34 cellular contexts compared by ENCODE assay signal in genomic region chr13:76319921-76320320, GRCh38.
"Had no signal": no experiment of that assay in that cellular context is flagged by ENCODE, and none has a peak within 500 bp of the region (broad histone marks: within the 10 kb centered on the region; RNA-seq: fewer than 3 reads in every experiment).

No MANE protein-coding gene starts in this region.

- DNase-seq: Karpas-422, Kasumi-1, KBM-7, KG1, MG63, MM.1S, MV-4-11, NCI-H1048, NCI-H1092, NCI-H1092 treated with DMSO at 0.1 percent for 48 hours, NCI-H1105, NCI-H1105 treated with DMSO at 0.1 percent for 48 hours, NCI-H1417, NCI-H1417 treated with DMSO at 0.1 percent for 48 hours, NCI-H1436, NCI-H1436 treated with DMSO at 0.1 percent for 48 hours, NCI-H146, NCI-H1694, NCI-H1694 treated with DMSO at 0.1 percent for 48 hours, NCI-H187, NCI-H187 treated with DMSO at 0.1 percent for 48 hours, NCI-H1930, NCI-H2029, NCI-H2029 treated with DMSO at 0.1 percent for 48 hours, NCI-H2081, NCI-H2081 treated with DMSO at 0.1 percent for 48 hours, NCI-H2107, NCI-H2171, NCI-H2171 treated with DMSO at 0.1 percent for 48 hours, NCI-H2227 treated with DMSO at 0.1 percent for 48 hours, NCI-H345, NCI-H446, NCI-H446 treated with DMSO at 0.1 percent for 48 hours, NCI-H510A had no signal

- H3K4me3 ChIP-seq: MG63 had no signal
